16 cellular contexts compared by ENCODE assay signal in the genomic region with DNA sequence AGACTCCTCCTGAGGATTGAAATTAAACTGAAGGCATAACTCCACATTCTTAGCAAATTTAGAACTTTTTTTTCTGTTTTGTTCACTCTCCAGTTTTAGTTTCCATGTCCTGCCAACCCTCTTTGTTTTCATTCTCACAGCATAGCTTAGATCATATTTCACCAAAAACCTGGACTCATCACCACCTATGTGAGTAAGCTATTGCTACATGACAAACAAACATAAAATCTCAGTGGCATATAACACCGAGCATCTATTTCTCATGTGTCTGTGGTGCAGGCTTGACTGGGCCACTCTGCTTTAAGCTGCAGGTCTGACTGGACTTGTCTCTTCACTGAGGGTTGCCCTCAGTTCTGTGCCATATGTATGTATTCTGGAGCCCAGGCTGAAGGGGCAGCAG.
A peak's percentile ranks its signal among the peaks of the same experiment; 100 is the strongest.
DNase-seq lines count a peak whose midpoint lies in the region; ATAC-seq and TF ChIP-seq lines count a peak whose summit lies in the region.
"Had no signal": no experiment of that assay in that cellular context is flagged by ENCODE, and none has a peak within 500 bp of the region (broad histone marks: within the 10 kb centered on the region; RNA-seq: fewer than 3 reads in every experiment).

No MANE protein-coding gene starts in this region.

- H3K36me3 Mint-ChIP-seq in activated naive CD8-positive, alpha-beta T cell: peaks cover 57% of the 10 kb centered on the region
- peaks cover 57% of the 10 kb centered on the region for H3K36me3 Mint-ChIP-seq in activated naive CD8-positive, alpha-beta T cell treated with anti-CD3 and anti-CD28 coated beads, Interleukin-2, amount 50 U/mL, for 24 hours (ENCODE audit: low read depth)

- ATAC-seq in activated naive CD8-positive, alpha-beta T cell treated with anti-CD3 and anti-CD28 coated beads, Interleukin-2, amount 50 U/mL, for 24 hours: no peak

- no peak for DNase-seq in activated naive CD8-positive, alpha-beta T cell treated with anti-CD3 and anti-CD28 coated beads, Interleukin-2, amount 50 U/mL, for 24 hours
- DNase-seq in amniotic epithelial cell (ENCODE audit: low read depth) (peak; percentile 13), fibroblast of villous mesenchyme (ENCODE audit: low read depth) (peak; percentile 37), NCI-H524 treated with DMSO at 0.1 percent for 48 hours (lab: John Stamatoyannopoulos, UW) (no peak), HT-29 (ENCODE audit: low spot score) (no peak)
- DNase-seq in activated CD8-positive, alpha-beta memory T cell treated with anti-CD3 and anti-CD28 coated beads, Interleukin-2, amount 50 U/mL, for 4 hours: no peak
- no peak for DNase-seq in activated CD4-positive, alpha-beta T cell treated with anti-CD3 and anti-CD28 coated beads for 4 hours
- DNase-seq: 8988T; H7; NCI-H1436 treated with DMSO at 0.1 percent for 48 hours; NCI-H2081; NCI-H226; NCI-H69; NK-92 treated with Interleukin-12 subunit alpha and Interleukin-12 subunit beta, amount 100 ng/mL, for 24 hours had no signal

- peaks cover 10% of the 10 kb centered on the region for H3K4me1 Mint-ChIP-seq in activated naive CD8-positive, alpha-beta T cell (ENCODE audit: low read depth)
- peaks cover 1% of the 10 kb centered on the region for H3K4me1 Mint-ChIP-seq in activated naive CD8-positive, alpha-beta T cell treated with anti-CD3 and anti-CD28 coated beads, Interleukin-2, amount 50 U/mL, for 24 hours

- H3K4me3 Mint-ChIP-seq in activated naive CD8-positive, alpha-beta T cell: no peak overlapping the region
- no peak overlapping the region for H3K4me3 Mint-ChIP-seq in activated naive CD8-positive, alpha-beta T cell treated with anti-CD3 and anti-CD28 coated beads, Interleukin-2, amount 50 U/mL, for 24 hours
- H3K4me3 Mint-ChIP-seq: IgD-negative memory B cell had no signal

- no peaks in the 10 kb centered on the region for H3K27me3 Mint-ChIP-seq in activated naive CD8-positive, alpha-beta T cell
- no peaks in the 10 kb centered on the region for H3K27me3 Mint-ChIP-seq in activated naive CD8-positive, alpha-beta T cell treated with anti-CD3 and anti-CD28 coated beads, Interleukin-2, amount 50 U/mL, for 24 hours
- H3K27me3 Mint-ChIP-seq: IgD-negative memory B cell had no signal

- H3K27ac Mint-ChIP-seq in activated naive CD8-positive, alpha-beta T cell: peak overlapping the region; percentile 5
- H3K27ac Mint-ChIP-seq in activated naive CD8-positive, alpha-beta T cell treated with anti-CD3 and anti-CD28 coated beads, Interleukin-2, amount 50 U/mL, for 24 hours: no peak overlapping the region
- H3K27ac Mint-ChIP-seq: IgD-negative memory B cell had no signal

- no peak overlapping the region for H3K4me3 ChIP-seq in fibroblast of villous mesenchyme (ENCODE audit: low read depth, low read length)

- TF ChIP-seq CTCF in fibroblast of villous mesenchyme (IDR thresholded peaks at IDR 0.05; ENCODE audit: insufficient read depth, low read depth, low read length): no peak

- peaks cover 8% of the 10 kb centered on the region for H3K9me3 Mint-ChIP-seq in activated naive CD8-positive, alpha-beta T cell (ENCODE audit: low read depth)
- peaks cover 11% of the 10 kb centered on the region for H3K9me3 Mint-ChIP-seq in activated naive CD8-positive, alpha-beta T cell treated with anti-CD3 and anti-CD28 coated beads, Interleukin-2, amount 50 U/mL, for 24 hours

Comparison
In these comparisons a context has a peak if more than half of its experiments do, and no peak if none do; other contexts are left out.
1. DNase-seq: peak in amniotic epithelial cell (single experiment) and fibroblast of villous mesenchyme (single experiment); none in activated naive CD8-positive, alpha-beta T cell treated with anti-CD3 and anti-CD28 coated beads, Interleukin-2, amount 50 U/mL, for 24 hours (single experiment), activated CD8-positive, alpha-beta memory T cell treated with anti-CD3 and anti-CD28 coated beads, Interleukin-2, amount 50 U/mL, for 4 hours (single experiment), NCI-H524 treated with DMSO at 0.1 percent for 48 hours (single experiment), activated CD4-positive, alpha-beta T cell treated with anti-CD3 and anti-CD28 coated beads for 4 hours (0 of 2) and HT-29 (single experiment).